13 cellular contexts compared by ENCODE assay signal in the genomic region with DNA sequence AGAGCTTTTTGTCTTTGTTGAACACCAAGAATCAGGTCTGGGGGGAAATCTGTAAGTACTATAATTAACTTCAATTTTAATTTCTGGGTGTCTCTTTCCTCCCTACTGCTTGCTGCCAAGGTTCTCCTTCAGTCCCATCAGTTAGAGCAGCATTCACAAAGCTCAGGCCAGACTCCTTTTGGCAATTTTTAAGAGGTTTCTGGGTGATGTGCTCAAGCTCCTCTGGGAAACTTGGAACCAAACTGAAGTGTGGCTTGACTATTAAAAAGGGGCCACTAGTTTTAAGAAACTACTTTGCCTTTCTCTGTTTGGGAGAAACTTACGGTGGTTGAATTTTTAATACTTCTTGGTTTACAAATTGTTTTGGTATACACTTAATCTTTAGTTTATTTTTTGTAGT.
"Had no signal": no experiment of that assay in that cellular context is flagged by ENCODE, and none has a peak within 500 bp of the region (broad histone marks: within the 10 kb centered on the region; RNA-seq: fewer than 3 reads in every experiment).

No MANE protein-coding gene starts in this region.

- H3K9me3 ChIP-seq: right atrium auricular region, sigmoid colon, stomach, thoracic aorta, transverse colon had no signal

- H3K27ac ChIP-seq: coronary artery, heart right ventricle, right atrium auricular region, sigmoid colon, skin epidermis, stomach, thoracic aorta, transverse colon had no signal

- H3K36me3 ChIP-seq: heart right ventricle, right atrium auricular region, sigmoid colon, stomach, thoracic aorta, transverse colon had no signal

- H3K4me3 ChIP-seq: coronary artery, heart right ventricle, right atrium auricular region, sigmoid colon, skin epidermis, stomach, thoracic aorta, transverse colon had no signal

- H3K4me1 ChIP-seq: right atrium auricular region, sigmoid colon, transverse colon had no signal

- DNase-seq: effector memory CD4-positive, alpha-beta T cell; heart right ventricle; mammary epithelial cell; natural killer cell; sigmoid colon; stimulated activated CD4-positive, alpha-beta T cell treated with anti-CD3 and anti-CD28 coated beads, Interleukin-12 subunit alpha, Interleukin-12 subunit beta, amount 100 ng/mL, for 4 hours; stimulated activated naive CD4-positive, alpha-beta T cell; stomach; transverse colon had no signal
